Comparison of ENCODE assay signal across 29 cellular contexts in the genomic region with DNA sequence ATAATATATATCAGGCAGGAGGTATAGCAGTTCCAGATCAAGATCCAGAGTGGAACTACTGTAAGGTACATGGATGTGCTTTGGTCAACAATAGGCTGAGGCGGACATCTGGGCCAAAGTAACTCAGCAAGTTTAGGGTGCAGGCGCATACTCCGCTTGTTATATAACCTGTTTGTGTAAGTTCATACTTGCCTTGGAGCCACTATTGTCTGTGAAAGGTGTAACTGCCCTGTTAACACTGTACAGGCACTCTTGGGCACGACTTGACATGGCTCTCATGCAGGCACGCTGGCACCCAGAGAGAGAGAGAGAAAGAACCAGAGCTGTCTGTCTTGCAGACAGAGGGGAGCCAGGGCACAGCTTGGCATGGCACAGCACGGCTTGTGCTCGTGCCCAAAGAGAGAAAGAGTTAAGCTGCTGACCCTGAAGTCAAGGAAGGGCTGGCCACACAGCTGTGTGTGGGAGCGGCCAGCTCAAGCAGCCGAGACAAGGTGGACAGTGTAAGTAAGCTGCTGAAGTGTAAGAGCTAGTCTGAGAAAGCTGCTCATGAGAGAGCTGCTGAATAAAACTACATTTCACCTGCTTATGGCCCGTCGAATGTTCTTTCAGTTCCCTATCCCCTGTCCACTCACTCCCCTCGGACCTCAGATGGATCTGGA. TPM values are rescaled to one million over a fixed set of nuclear protein-coding genes. Genes with fewer than 3 reads are reported as not detected.
DNase-seq lines count a peak whose midpoint lies in the region; ATAC-seq and TF ChIP-seq lines count a peak whose summit lies in the region.
"Had no signal": no experiment of that assay in that cellular context is flagged by ENCODE, and none has a peak within 500 bp of the region (broad histone marks: within the 10 kb centered on the region; RNA-seq: fewer than 3 reads in every experiment).

No MANE protein-coding gene starts in this region.

- H4K8ac ChIP-seq in neuronal stem cell (ENCODE audit: low read depth, low read length), result no peak overlapping the region

- H3K4me2 ChIP-seq in neuronal stem cell (ENCODE audit: insufficient read depth, low read length, poor library complexity, severe bottlenecking), result no peak overlapping the region

- H2BK12ac ChIP-seq in neuronal stem cell (ENCODE audit: low read length), result no peak overlapping the region

- H3K4me1 ChIP-seq in neuronal stem cell (ENCODE audit: control insufficient read depth in 2 of 2, insufficient read depth in 1 of 2, low read depth in 1 of 2, low read length in 2 of 2) (no peaks in the 10 kb centered on the region), breast epithelium (no peaks in the 10 kb centered on the region)
- H3K4me1 ChIP-seq: BE2C had no signal

- no CpG with 5 or more reads among the region's 12 CpGs for WGBS in neuronal stem cell (ENCODE audit: extremely low coverage in 2 of 2, insufficient read length in 2 of 2, insufficient replicate concordance in 1 of 2), 2 donors

- H2BK15ac ChIP-seq in neuronal stem cell (ENCODE audit: low read length), result no peak overlapping the region

- H3K23ac ChIP-seq in neuronal stem cell (ENCODE audit: low read depth, low read length, poor library complexity), result no peak overlapping the region

- H3K36me3 ChIP-seq in neuronal stem cell (replicated peaks in 1 of 2; ENCODE audit: control insufficient read depth in 2 of 2, insufficient read depth in 2 of 2, low read length in 2 of 2) (no peaks in the 10 kb centered on the region), breast epithelium (no peaks in the 10 kb centered on the region)
- H3K36me3 ChIP-seq: BE2C had no signal

- peak; percentile 22 for DNase-seq in DMS53 (lab: John Stamatoyannopoulos, UW)
- DNase-seq in DMS53 treated with DMSO at 0.1 percent for 48 hours (lab: John Stamatoyannopoulos, UW; ENCODE audit: unreplicated experiment), result no peak
- no peak for DNase-seq in neuronal stem cell (ENCODE audit: low spot score)
- no peak for DNase-seq in COLO829 (ENCODE audit: low spot score)
- no peak for DNase-seq in stimulated activated CD8-positive, alpha-beta memory T cell treated with anti-CD3 and anti-CD28 coated beads, Interleukin-4, amount 100 ng/mL, for 48 hours
- no peak for DNase-seq in breast epithelium (ENCODE audit: low spot score in 2 of 2)
- DNase-seq: 8988T; ACHN; BE2C; Calu3; CD8-positive, alpha-beta memory T cell; DMS79; EL; GDM1; HCEC 1CT; IMR-90; NCI-H1092 treated with DMSO at 0.1 percent for 48 hours; NCI-H1436; NCI-H187; NCI-H2081 treated with DMSO at 0.1 percent for 48 hours; NCI-H2171; NCI-H524; NCI-H774; NK-92 treated with Interleukin-12 subunit alpha and Interleukin-12 subunit beta, amount 100 ng/mL, for 24 hours; SHP77 had no signal

- no peak overlapping the region for H2BK120ac ChIP-seq in neuronal stem cell (ENCODE audit: low read depth, low read length)

- no peak overlapping the region for H3K4ac ChIP-seq in neuronal stem cell (ENCODE audit: low read length)

- H2AK5ac ChIP-seq in neuronal stem cell (ENCODE audit: low read depth, low read length), result no peak overlapping the region

- no peak overlapping the region for H4K91ac ChIP-seq in neuronal stem cell (ENCODE audit: low read depth, low read length, poor library complexity)

- H3K18ac ChIP-seq in neuronal stem cell (ENCODE audit: low read length), result peak overlapping the region; percentile 12

- intact Hi-C loops in breast epithelium (cut with DNase I; ENCODE audit: low total_unique reads), result no loop called here

- no peak for TF ChIP-seq POLR2A in breast epithelium (IDR thresholded peaks at IDR 0.05)

- no peak overlapping the region for H3K4me3 ChIP-seq in neuronal stem cell (ENCODE audit: low read length in 2 of 2)
- no peak overlapping the region for H3K4me3 ChIP-seq in breast epithelium
- H3K4me3 ChIP-seq: GM12878 had no signal

- H3K14ac ChIP-seq in neuronal stem cell (ENCODE audit: low read length), result no peak overlapping the region

- no peak for TF ChIP-seq CTCF in breast epithelium (IDR thresholded peaks at IDR 0.05)

- no peaks in the 10 kb centered on the region for H3K79me1 ChIP-seq in neuronal stem cell (ENCODE audit: low read depth, low read length)

- H2AFZ ChIP-seq in neuronal stem cell (ENCODE audit: low read length), result no peak overlapping the region

- peak; percentile 72 for ATAC-seq in esophagus mucosa
- ATAC-seq: GM12878, Panc1 had no signal

- H3K9ac ChIP-seq in neuronal stem cell (ENCODE audit: low read depth, low read length, poor library complexity), result no peak overlapping the region

- H3K9me3 ChIP-seq in neuronal stem cell (replicated peaks in 1 of 2; ENCODE audit: control insufficient read depth in 2 of 2, insufficient read depth in 1 of 2, low read depth in 1 of 2, low read length in 2 of 2) (peaks cover 3 to 7% of the 10 kb centered on the region in 2 donors), breast epithelium (peaks cover 6 to 17% of the 10 kb centered on the region in 2 donors)
- H3K9me3 ChIP-seq: BE2C had no signal

- H3K27ac ChIP-seq in neuronal stem cell (replicated peaks; ENCODE audit: low read length) (no peak overlapping the region), breast epithelium (no peak overlapping the region)
- H3K27ac ChIP-seq: RWPE1 had no signal

- no peak overlapping the region for H2BK5ac ChIP-seq in neuronal stem cell (ENCODE audit: low read length)

- peaks cover 0 to 3% (median 0%) of the 10 kb centered on the region in 3 experiments for H3K27me3 ChIP-seq in neuronal stem cell (ENCODE audit: control insufficient read depth in 3 of 3, insufficient read depth in 3 of 3, low read depth in 1 of 3, low read length in 3 of 3)
- no peaks in the 10 kb centered on the region for H3K27me3 ChIP-seq in breast epithelium
- H3K27me3 ChIP-seq: BE2C had no signal

RNA-seq across cellular contexts. Expression of gene KAT6B, which starts 47.8 kb away (rescaled TPM):
- total RNA-seq in esophagus mucosa, result 17.3 TPM
- 10.2 TPM for polyA plus RNA-seq in neuronal stem cell (2013, experiment 1 of 2)
- 10.3 TPM for polyA plus RNA-seq in neuronal stem cell (2013, experiment 2 of 2)
- total RNA-seq in breast epithelium, result 10 to 100 TPM; 46.2 to 90.3 (median 55.7) TPM
